In genomic region chr1:1398677-1399186, GRCh38 we compare ENCODE assay signal across 8 cellular contexts. TPM values are rescaled to one million over a fixed set of nuclear protein-coding genes. Genes with fewer than 3 reads are reported as not detected.
DNase-seq lines count a peak whose midpoint lies in the region; ATAC-seq and TF ChIP-seq lines count a peak whose summit lies in the region.

No MANE protein-coding gene starts in this region.

- peaks cover 18% of the 10 kb centered on the region for H3K4me1 ChIP-seq in testis

- TF ChIP-seq POLR2A in testis (IDR thresholded peaks at IDR 0.05), result no peak

- no peak for TF ChIP-seq CTCF in testis (IDR thresholded peaks at IDR 0.05)

- H3K27me3 ChIP-seq in testis, result no peaks in the 10 kb centered on the region

- H3K4me3 Mint-ChIP-seq in activated naive CD4-positive, alpha-beta T cell treated with anti-CD3 and anti-CD28 coated beads, Interleukin-2, amount 50 U/mL, for 24 hours, result peak overlapping the region; percentile 97

- H3K4me1 Mint-ChIP-seq in activated naive CD4-positive, alpha-beta T cell treated with anti-CD3 and anti-CD28 coated beads, Interleukin-2, amount 50 U/mL, for 24 hours, result peaks cover 43% of the 10 kb centered on the region

- 0 to 1% methylated on average over 16 to 19 of the region's 54 CpGs for WGBS in testis, 2 donors

- ATAC-seq in GM19023 (IDR thresholded peaks at IDR 0.05; ENCODE audit: unreplicated experiment) (peak; percentile 8), HG03039 (IDR thresholded peaks at IDR 0.05; ENCODE audit: unreplicated experiment) (peak; percentile 2), GM18858 (IDR thresholded peaks at IDR 0.05; ENCODE audit: unreplicated experiment) (no peak)

- H3K36me3 Mint-ChIP-seq in activated naive CD4-positive, alpha-beta T cell treated with anti-CD3 and anti-CD28 coated beads, Interleukin-2, amount 50 U/mL, for 24 hours, result peaks cover 18% of the 10 kb centered on the region

- H3K9me3 Mint-ChIP-seq in activated naive CD4-positive, alpha-beta T cell treated with anti-CD3 and anti-CD28 coated beads, Interleukin-2, amount 50 U/mL, for 24 hours, result no peaks in the 10 kb centered on the region

- H3K9me3 ChIP-seq in iPS-18c (ENCODE audit: control insufficient read depth, insufficient read depth, low read length), result no peaks in the 10 kb centered on the region
- H3K9me3 ChIP-seq in testis, result no peaks in the 10 kb centered on the region

- DNase-seq in testis, result no peak
- no peak for DNase-seq in activated gamma-delta T cell (lab: John Stamatoyannopoulos, UW)
- DNase-seq in SIG-M5 treated with dmso at 0.1 percent for 504 hours (lab: John Stamatoyannopoulos, UW; ENCODE audit: unreplicated experiment), result no peak

- no peaks in the 10 kb centered on the region for H3K36me3 ChIP-seq in testis (ENCODE audit: low read depth, missing control alignments)

- H3K27ac ChIP-seq in testis, result peak overlapping the region; percentile 70 to 86

- peak overlapping the region; percentile 93 for H3K4me3 ChIP-seq in iPS-18c (ENCODE audit: insufficient read depth, low read depth, low read length)
- peak overlapping the region; percentile 93 to 100 for H3K4me3 ChIP-seq in testis

- H3K27me3 Mint-ChIP-seq in activated naive CD4-positive, alpha-beta T cell treated with anti-CD3 and anti-CD28 coated beads, Interleukin-2, amount 50 U/mL, for 24 hours, result no peaks in the 10 kb centered on the region

- peak overlapping the region; percentile 85 for H3K27ac Mint-ChIP-seq in activated naive CD4-positive, alpha-beta T cell treated with anti-CD3 and anti-CD28 coated beads, Interleukin-2, amount 50 U/mL, for 24 hours

- intact Hi-C loops in testis (cut with DNase I; ENCODE audit: low total_unique reads), result no loop called here

RNA-seq across cellular contexts. Expression of gene CCNL2, which starts 0.4 kb away (rescaled TPM):
- total RNA-seq in testis, result 100 to 1,000 TPM; 204 to 209 TPM
- polyA plus RNA-seq in testis (ENCODE audit: insufficient read depth, low read depth, low replicate concordance), result 90.9 TPM

RNA-seq across cellular contexts. Expression of gene MRPL20, which starts 8.4 kb away (rescaled TPM):
- total RNA-seq in testis, result 100 to 1,000 TPM; 104 to 123 TPM
- 110 TPM for polyA plus RNA-seq in testis (ENCODE audit: insufficient read depth, low read depth, low replicate concordance)

RNA-seq across cellular contexts. Expression of gene ANKRD65, which starts 22.3 kb away (rescaled TPM):
- total RNA-seq in testis, result 10 to 100 TPM; 10.4 to 14.7 TPM
- 10.0 TPM for polyA plus RNA-seq in testis (ENCODE audit: insufficient read depth, low read depth, low replicate concordance)

RNA-seq across cellular contexts. Expression of gene AURKAIP1, which starts 23.7 kb away (rescaled TPM):
- total RNA-seq in testis, result 100 to 1,000 TPM; 224 to 328 TPM
- polyA plus RNA-seq in testis (ENCODE audit: insufficient read depth, low read depth, low replicate concordance), result 313 TPM

RNA-seq across cellular contexts. Expression of gene VWA1, which starts 36.8 kb away (rescaled TPM):
- total RNA-seq in testis, result 10 to 100 TPM; 64.0 to 90.6 TPM
- 46.6 TPM for polyA plus RNA-seq in testis (ENCODE audit: insufficient read depth, low read depth, low replicate concordance)
